8 cellular contexts compared by ENCODE assay signal in genomic region chr4:83114576-83114975, GRCh38. TPM values are rescaled to one million over a fixed set of nuclear protein-coding genes. Genes with fewer than 3 reads are reported as not detected.
DNase-seq lines count a peak whose midpoint lies in the region; ATAC-seq and TF ChIP-seq lines count a peak whose summit lies in the region.

Gene PLAC8 (minus strand): TSS chr4:83114729. CDS start chr4:83107921, 6,808 bp downstream.

- H3K36me3 ChIP-seq in HUES48 (ENCODE audit: control insufficient read depth, insufficient read depth, low read length) (no peaks in the 10 kb centered on the region), adrenal gland (replicated peaks in 1 of 2) (no peaks in the 10 kb centered on the region)

- WGBS in adrenal gland, 4 donors = 69 to 77% (median 75%) methylated on average over 5 of the region's 5 CpGs

- TF ChIP-seq POLR2A in adrenal gland (IDR thresholded peaks at IDR 0.05) = no peak

- H3K4me1 ChIP-seq in HUES48 (ENCODE audit: control insufficient read depth, insufficient read depth, low read length) = peaks cover 19% of the 10 kb centered on the region
- peaks cover 0 to 7% of the 10 kb centered on the region in 2 donors for H3K4me1 ChIP-seq in adrenal gland (replicated peaks in 1 of 2)

- H3K9me3 ChIP-seq in HUES48 (ENCODE audit: control insufficient read depth, insufficient read depth, low read length) (no peaks in the 10 kb centered on the region), adrenal gland (replicated peaks in 1 of 3) (no peaks in the 10 kb centered on the region)

- H3K27ac ChIP-seq in HUES48 (ENCODE audit: low read depth, low read length) = peak within 1 kb of the TSS; percentile 66
- no peak within 1 kb of the TSS for H3K27ac ChIP-seq in adrenal gland

- DNase-seq in G401 (ENCODE audit: low spot score) (peak; percentile 11), T-helper 9 cell (peak; percentile 15), left colon (no peak), midbrain (lab: John Stamatoyannopoulos, UW) (no peak), adrenal gland (no peak), GOT3 (lab: John Stamatoyannopoulos, UW) (no peak)

- TF ChIP-seq CTCF in adrenal gland (IDR thresholded peaks at IDR 0.05) = no peak

- intact Hi-C loops in left colon (cut with DNase I, micrococcal nuclease) = no loop called here
- intact Hi-C loops in adrenal gland (cut with DNase I) = no loop called here

- H3K27me3 ChIP-seq in HUES48 (ENCODE audit: control insufficient read depth, insufficient read depth, low read length) (no peaks in the 10 kb centered on the region), adrenal gland (no peaks in the 10 kb centered on the region)

- in situ Hi-C loops in G401 (cut with HindIII; ENCODE audit: low sequenced_read_pairs) = no loop called here

- 0 out of 2 replicates have a peak within 1 kb of the TSS, but pooled peaks have one; percentile 6 for H3K4me3 ChIP-seq in HUES48 (ENCODE audit: low read depth, low read length)
- no peak within 1 kb of the TSS for H3K4me3 ChIP-seq in adrenal gland

- no peak within 1 kb of the TSS for H3K9ac ChIP-seq in HUES48 (ENCODE audit: low read depth, low read length)

- ATAC-seq in GM21390 (IDR thresholded peaks at IDR 0.05; ENCODE audit: unreplicated experiment) = peak; percentile 44
- ATAC-seq in left colon = peak; percentile 71

RNA-seq across cellular contexts. Expression of gene PLAC8, which starts in this region (rescaled TPM):
- total RNA-seq in G401 (2014; rRNA removed; shearing (Covaris generic)) = 74.0 and 106 TPM in 2 replicates
- total RNA-seq in left colon (1,000 to 10,000 TPM in 1 of 2 donors, 100 to 1,000 TPM in 1; 955 to 1,006 TPM), adrenal gland (1 to 10 TPM in 7 of 8 donors, not detected in 1; 1.8 to 5.9 (median 2.9) TPM)
- 10 to 100 TPM in 1 of 3 donors, 1 to 10 TPM in 2; 1.4 to 14.4 (median 4.1) TPM for polyA plus RNA-seq in adrenal gland

Comparison
In these comparisons a context has a peak if more than half of its experiments do, and no peak if none do; other contexts are left out.
1. DNase-seq: peak in G401 (single experiment) and T-helper 9 cell (single experiment); none in left colon (0 of 2), midbrain (single experiment), adrenal gland (0 of 7) and GOT3 (single experiment).